In the genomic region with DNA sequence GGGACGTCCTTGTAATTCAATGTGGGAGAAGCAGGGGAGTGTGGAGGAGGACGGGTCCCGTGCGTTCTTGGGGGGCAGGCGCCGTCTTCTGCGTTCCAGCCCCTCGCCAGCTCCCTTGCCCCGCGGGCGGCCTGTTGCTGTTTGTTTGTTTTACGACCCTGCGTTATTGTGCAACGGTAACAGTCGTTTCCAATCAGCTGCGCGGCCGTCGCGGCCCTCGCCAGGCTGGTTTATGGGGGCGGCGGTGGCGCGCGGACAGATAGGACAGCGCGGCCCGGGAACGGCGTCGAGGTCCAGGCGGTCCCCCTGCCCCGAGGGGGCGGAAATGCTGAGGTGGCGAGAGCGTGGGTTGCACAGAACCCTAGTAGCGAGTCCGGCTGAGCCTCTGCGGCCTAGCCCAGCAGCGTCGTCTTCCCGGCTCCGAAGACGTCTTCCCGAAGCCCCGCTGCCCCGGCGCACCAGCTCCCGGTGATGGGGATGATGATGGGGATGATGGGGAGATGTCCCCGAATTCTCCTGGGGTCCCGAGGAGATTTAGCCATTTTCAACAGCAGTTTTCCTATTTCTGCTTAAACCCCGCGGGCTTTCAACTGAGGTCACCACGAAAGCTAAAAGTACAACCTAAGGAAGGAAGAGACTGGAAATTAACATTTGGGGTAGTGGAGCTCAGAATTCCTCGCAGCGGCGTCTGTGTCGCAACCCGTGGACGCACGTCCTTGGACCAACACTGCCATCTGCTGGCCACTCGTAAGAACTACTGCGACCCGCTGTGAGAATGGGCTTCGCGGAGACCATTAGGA, we compare ENCODE assay signal across 7 cellular contexts. TPM values are rescaled to one million over a fixed set of nuclear protein-coding genes. Genes with fewer than 3 reads are reported as not detected.
DNase-seq lines count a peak whose midpoint lies in the region; ATAC-seq, FAIRE-seq and TF ChIP-seq lines count a peak whose summit lies in the region.

No MANE protein-coding gene starts in this region.

- peaks cover 52% of the 10 kb centered on the region for H3K27me3 Mint-ChIP-seq in activated B cell treated with CpG ODN at 0.5 μM for 24 hours
- peaks cover 61% of the 10 kb centered on the region for H3K27me3 Mint-ChIP-seq in central memory CD8-positive, alpha-beta T cell

- H3K27ac ChIP-seq in keratinocyte (ENCODE audit: control insufficient read depth, insufficient read depth, low read length) = no peak overlapping the region

- intact Hi-C loops in activated B cell treated with CpG ODN at 0.5 μM for 24 hours (cut with micrococcal nuclease) = loop anchor here (1.0 to 5.0 kb wide), 13 partner anchors 17 to 1858 kb away; a partner anchor contains a TSS

- CTCF ChIA-PET in activated B cell treated with CpG ODN at 0.5 μM for 24 hours (lab: Charles Lee) = interaction anchor here (0.6 to 3.9 kb wide), 44 partner anchors 8 to 1869 kb away, joined by 3 to 60 read pairs (median 4); no protein-coding TSS in a partner anchor

- no peaks in the 10 kb centered on the region for H3K36me3 Mint-ChIP-seq in activated B cell treated with CpG ODN at 0.5 μM for 24 hours (ENCODE audit: low read depth)
- H3K36me3 Mint-ChIP-seq in central memory CD8-positive, alpha-beta T cell (ENCODE audit: insufficient read depth) = peaks cover 3% of the 10 kb centered on the region

- DNase-seq in NCI-H2107 treated with DMSO at 0.1 percent for 48 hours (lab: John Stamatoyannopoulos, UW; ENCODE audit: unreplicated experiment) (peak; percentile 26), activated B cell treated with CpG ODN at 0.5 μM for 24 hours (peak; percentile 52), keratinocyte (ENCODE audit: low read depth, low spot score) (no peak)
- peak; percentile 44 to 57 for DNase-seq in central memory CD8-positive, alpha-beta T cell (ENCODE audit: low spot score in 2 of 2)
- peak; percentile 45 to 54 for DNase-seq in stimulated activated CD4-positive, alpha-beta T cell treated with anti-CD3 and anti-CD28 coated beads, Interleukin-15, amount 100 ng/mL, for 1 hour (ENCODE audit: low read depth in 1 of 2, low spot score in 1 of 2)

- peak overlapping the region; percentile 78 for H3K4me2 ChIP-seq in keratinocyte (ENCODE audit: control insufficient read depth, extremely low read depth, insufficient read depth, low read depth, low read length)

- peak; percentile 86 for FAIRE-seq in keratinocyte (lab: Jason Lieb, UNC)

- no peak overlapping the region for H3K9ac ChIP-seq in keratinocyte (ENCODE audit: control insufficient read depth, extremely low read depth, insufficient read depth, low read length)

- no peaks in the 10 kb centered on the region for H3K9me3 ChIP-seq in keratinocyte (ENCODE audit: control insufficient read depth, low read depth, low read length)

- no peaks in the 10 kb centered on the region for H4K20me1 ChIP-seq in keratinocyte (ENCODE audit: control insufficient read depth, extremely low read depth, insufficient read depth, low read length)

- peak overlapping the region; percentile 82 for H3K4me3 Mint-ChIP-seq in activated B cell treated with CpG ODN at 0.5 μM for 24 hours
- peak overlapping the region; percentile 73 for H3K4me3 Mint-ChIP-seq in central memory CD8-positive, alpha-beta T cell

- H3K9me1 ChIP-seq in keratinocyte (ENCODE audit: control insufficient read depth, extremely low read depth, insufficient read depth, low read length) = no peaks in the 10 kb centered on the region

- H3K9me3 Mint-ChIP-seq in activated B cell treated with CpG ODN at 0.5 μM for 24 hours = no peaks in the 10 kb centered on the region
- H3K9me3 Mint-ChIP-seq in central memory CD8-positive, alpha-beta T cell = no peaks in the 10 kb centered on the region

- H3K4me1 ChIP-seq in keratinocyte (ENCODE audit: control insufficient read depth, extremely low read depth, insufficient read depth, low read length) = peaks cover 25% of the 10 kb centered on the region

- H3K36me3 ChIP-seq in keratinocyte (ENCODE audit: control insufficient read depth in 2 of 2, extremely low read depth in 1 of 2, insufficient read depth in 2 of 2, low read length in 2 of 2) = no peaks in the 10 kb centered on the region

- H3K4me1 Mint-ChIP-seq in activated B cell treated with CpG ODN at 0.5 μM for 24 hours = peaks cover 27% of the 10 kb centered on the region
- H3K4me1 Mint-ChIP-seq in central memory CD8-positive, alpha-beta T cell = peaks cover 10% of the 10 kb centered on the region

- ATAC-seq in HG02870 (IDR thresholded peaks at IDR 0.05; ENCODE audit: unreplicated experiment) (peak; percentile 33), activated B cell treated with CpG ODN at 0.5 μM for 24 hours (ENCODE audit: low read depth) (peak; percentile 69)
- peak; percentile 52 for ATAC-seq in central memory CD8-positive, alpha-beta T cell (replicated peaks; ENCODE audit: extremely low read depth, poor library complexity, severe bottlenecking)

- H3K79me2 ChIP-seq in keratinocyte (ENCODE audit: control insufficient read depth, insufficient read depth, low read length) = no peaks in the 10 kb centered on the region

- peak overlapping the region; percentile 49 for H2AFZ ChIP-seq in keratinocyte (ENCODE audit: control insufficient read depth, low read length)

- peaks cover 39% of the 10 kb centered on the region for H3K27me3 ChIP-seq in keratinocyte (ENCODE audit: control insufficient read depth, extremely low read depth, insufficient read depth, low read length)

- dilution Hi-C loops in keratinocyte (cut with MboI; ENCODE audit: extremely low pct_ligation_motif_present, low sequenced_read_pairs) = no loop called here

- H3K4me3 ChIP-seq in GM12875 (ENCODE audit: low read depth, low read length) = no peak overlapping the region
- peak overlapping the region; percentile 40 to 57 (median 57) for H3K4me3 ChIP-seq in keratinocyte (ENCODE audit: control insufficient read depth in 2 of 3, extremely low read depth in 1 of 3, insufficient read depth in 2 of 3, low read depth in 1 of 3, low read length in 3 of 3)

- POLR2A ChIA-PET in activated B cell treated with CpG ODN at 0.5 μM for 24 hours (lab: Charles Lee) = interaction anchor here (1.0 kb wide), 1 partner anchor 1858 kb away, joined by 4 read pairs; no protein-coding TSS in a partner anchor

- TF ChIP-seq CTCF in GM12875 (IDR thresholded peaks at IDR 0.05; ENCODE audit: borderline replicate concordance, insufficient read depth, low read depth, low read length) (peak; percentile 77), activated B cell treated with CpG ODN at 0.5 μM for 24 hours (IDR thresholded peaks at IDR 0.05) (peak; percentile 89), keratinocyte (optimal IDR thresholded peaks at IDR 0.05 in 1 of 3, IDR thresholded peaks at IDR 0.05 in 1 of 3, conservative IDR thresholded peaks at IDR 0.05 in 1 of 3; ENCODE audit: extremely low read depth in 1 of 3, insufficient read depth in 2 of 3, low read length in 3 of 3) (peak in 2 of 3 experiments; percentile 84 to 85)

- H3K27ac Mint-ChIP-seq in activated B cell treated with CpG ODN at 0.5 μM for 24 hours = no peak overlapping the region
- no peak overlapping the region for H3K27ac Mint-ChIP-seq in central memory CD8-positive, alpha-beta T cell (ENCODE audit: low read depth)

RNA-seq across cellular contexts. Expression of a gene that starts 4.8 kb away (rescaled TPM):
- not detected in 2 replicates for total RNA-seq in activated B cell treated with CpG ODN at 0.5 μM for 24 hours
- 0.22 to 0.40 TPM (median 0.27 TPM) in 3 replicates for polyA plus RNA-seq in keratinocyte
- polyA plus RNA-seq in keratinocyte (2011; ENCODE audit: low read depth) = not detected
- 0.48 and 0.61 TPM in 2 replicates for polyA plus RNA-seq in keratinocyte (2011; cell fraction: cytosol; rRNA removed)
- 0.19 and 0.32 TPM in 2 replicates for polyA plus RNA-seq in keratinocyte (2011; cell fraction: nucleus; rRNA removed)
- polyA plus RNA-seq in keratinocyte (2012; ENCODE audit: low replicate concordance) = 0.18 and 0.27 TPM in 2 replicates
- polyA minus RNA-seq in keratinocyte = 0.10 to 0.26 TPM in 2 of 3 replicates, not detected in the other
- not detected for polyA minus RNA-seq in keratinocyte (2011; cell fraction: cytosol; rRNA and poly(A)+ RNA removed)
- 0.62 TPM in 1 of 2 replicates, not detected in the other for polyA minus RNA-seq in keratinocyte (2011; cell fraction: nucleus; rRNA and poly(A)+ RNA removed)
